In genomic region chrX:81301877-81302276, GRCh38 we compare ENCODE assay signal across 18 cellular contexts.
"Had no signal": no experiment of that assay in that cellular context is flagged by ENCODE, and none has a peak within 500 bp of the region (broad histone marks: within the 10 kb centered on the region; RNA-seq: fewer than 3 reads in every experiment).

No MANE protein-coding gene starts in this region.

- H3K9me3 Mint-ChIP-seq: activated CD4-positive, alpha-beta memory T cell treated with anti-CD3 and anti-CD28 coated beads, Interleukin-2, amount 10 ng/mL, durations not matched to agents 7 days and 5 days; activated naive CD4-positive, alpha-beta T cell treated with anti-CD3 and anti-CD28 coated beads, Interleukin-2, amount 50 U/mL, for 72 hours; dendritic cell treated with granulocyte-macrophage colony-stimulating factor and Interleukin-4, amounts not matched to agents 40 ng/mL and 50 ng/mL, for 4 days had no signal

- ATAC-seq: activated CD4-positive, alpha-beta T cell treated with anti-CD3 and anti-CD28 coated beads for 36 hours; activated naive CD4-positive, alpha-beta T cell treated with anti-CD3 and anti-CD28 coated beads, Interleukin-2, amount 50 U/mL, for 72 hours; esophagus mucosa; right lobe of liver; SK-N-SH treated with all-trans-retinoic acid at 6 μM for 48 hours; stimulated activated naive CD8-positive, alpha-beta T cell treated with anti-CD3 and anti-CD28 coated beads, Interleukin-15, Interleukin-2, amounts not matched to agents 100 U/mL and 50 U/mL, for 24 hours had no signal

- H3K27ac ChIP-seq: prostate gland, right lobe of liver, suprapubic skin had no signal

- H3K4me1 ChIP-seq: prostate gland, right lobe of liver, suprapubic skin had no signal

- H3K9me3 ChIP-seq: prostate gland, right lobe of liver, suprapubic skin had no signal

- H3K27ac Mint-ChIP-seq: activated CD4-positive, alpha-beta memory T cell treated with anti-CD3 and anti-CD28 coated beads, Interleukin-2, amount 10 ng/mL, durations not matched to agents 7 days and 5 days; activated CD4-positive, alpha-beta T cell treated with anti-CD3 and anti-CD28 coated beads for 36 hours; activated naive CD4-positive, alpha-beta T cell treated with anti-CD3 and anti-CD28 coated beads, Interleukin-2, amount 50 U/mL, for 72 hours; brain; dendritic cell treated with granulocyte-macrophage colony-stimulating factor and Interleukin-4, amounts not matched to agents 40 ng/mL and 50 ng/mL, for 4 days; nephron had no signal

- H3K4me3 ChIP-seq: prostate gland, right lobe of liver, smooth muscle cell, suprapubic skin had no signal

- H3K4me1 Mint-ChIP-seq: activated CD4-positive, alpha-beta memory T cell treated with anti-CD3 and anti-CD28 coated beads, Interleukin-2, amount 10 ng/mL, durations not matched to agents 7 days and 5 days; activated CD4-positive, alpha-beta T cell treated with anti-CD3 and anti-CD28 coated beads for 36 hours; brain; nephron had no signal

- H3K36me3 ChIP-seq: prostate gland, right lobe of liver, suprapubic skin had no signal

- DNase-seq: activated CD4-positive, alpha-beta memory T cell treated with anti-CD3 and anti-CD28 coated beads, Interleukin-2, amount 10 ng/mL, durations not matched to agents 7 days and 5 days; activated CD4-positive, alpha-beta T cell treated with anti-CD3 and anti-CD28 coated beads for 36 hours; activated gamma-delta T cell; activated T-cell treated with anti-CD3 and anti-CD28 coated beads, Interleukin-2, amount 50 U/mL, for 48 hours; amniotic stem cell; kidney glomerular epithelial cell; nucleus accumbens; right lobe of liver; stimulated activated naive CD8-positive, alpha-beta T cell treated with anti-CD3 and anti-CD28 coated beads, Interleukin-15, Interleukin-2, amounts not matched to agents 100 U/mL and 50 U/mL, for 24 hours had no signal

- H3K4me3 Mint-ChIP-seq: activated CD4-positive, alpha-beta memory T cell treated with anti-CD3 and anti-CD28 coated beads, Interleukin-2, amount 10 ng/mL, durations not matched to agents 7 days and 5 days; activated CD4-positive, alpha-beta T cell treated with anti-CD3 and anti-CD28 coated beads for 36 hours; brain; dendritic cell treated with granulocyte-macrophage colony-stimulating factor and Interleukin-4, amounts not matched to agents 40 ng/mL and 50 ng/mL, for 4 days; nephron had no signal

- H3K27me3 ChIP-seq: right lobe of liver, suprapubic skin had no signal

- H3K27me3 Mint-ChIP-seq: activated CD4-positive, alpha-beta memory T cell treated with anti-CD3 and anti-CD28 coated beads, Interleukin-2, amount 10 ng/mL, durations not matched to agents 7 days and 5 days; activated CD4-positive, alpha-beta T cell treated with anti-CD3 and anti-CD28 coated beads for 36 hours; dendritic cell treated with granulocyte-macrophage colony-stimulating factor and Interleukin-4, amounts not matched to agents 40 ng/mL and 50 ng/mL, for 4 days had no signal
